ENCODE assay signal across 24 cellular contexts in genomic region chr17:36870618-36871002, GRCh38.
DNase-seq lines count a peak whose midpoint lies in the region; ATAC-seq, FAIRE-seq and TF ChIP-seq lines count a peak whose summit lies in the region.
"Had no signal": no experiment of that assay in that cellular context is flagged by ENCODE, and none has a peak within 500 bp of the region (broad histone marks: within the 10 kb centered on the region; RNA-seq: fewer than 3 reads in every experiment).

No MANE protein-coding gene starts in this region.

- H3K9me2 ChIP-seq in GM23338 (ENCODE audit: insufficient read depth): no peaks in the 10 kb centered on the region

- CTCF ChIA-PET in K562 (lab: Yijun Ruan, JAX; ENCODE audit: low intra/inter-chr PET ratio): no interaction called here

- 42% methylated on average over 5 of the region's 5 CpGs for WGBS in K562 (ENCODE audit: insufficient coverage, low coverage, missing lambda C conversion rate)
- 69 to 75% methylated on average over 4 to 5 of the region's 5 CpGs for WGBS in thyroid gland, 2 donors

- H3K9me1 ChIP-seq in K562 (ENCODE audit: control insufficient read depth, insufficient read depth, low read length): peaks cover 8% of the 10 kb centered on the region

- H3K4me1 Mint-ChIP-seq in GM23338 (peaks cover 23% of the 10 kb centered on the region), neural progenitor cell (peaks cover 17% of the 10 kb centered on the region)
- H3K4me1 Mint-ChIP-seq: CD4-positive, alpha-beta memory T cell had no signal

- H3K9ac ChIP-seq in K562 (ENCODE audit: insufficient read depth in 1 of 2, low read depth in 2 of 2, low read length in 2 of 2): no peak overlapping the region
- no peak overlapping the region for H3K9ac ChIP-seq in neural progenitor cell

- H3K79me2 ChIP-seq in GM23338 (replicated peaks; ENCODE audit: insufficient read depth): no peaks in the 10 kb centered on the region
- no peaks in the 10 kb centered on the region for H3K79me2 ChIP-seq in K562 (ENCODE audit: control insufficient read depth, insufficient read depth, low read length)
- no peaks in the 10 kb centered on the region for H3K79me2 ChIP-seq in neural progenitor cell (ENCODE audit: low read depth)

- H3K4me2 ChIP-seq in GM23338: no peak overlapping the region
- no peak overlapping the region for H3K4me2 ChIP-seq in K562 (ENCODE audit: insufficient read depth, low read length)
- no peak overlapping the region for H3K4me2 ChIP-seq in neural progenitor cell
- H3K4me2 ChIP-seq: PC-9 had no signal

- no peak for DNase-seq in D721Med (ENCODE audit: insufficient read length, low spot score)
- peak; percentile 36 for DNase-seq in GM23338 (ENCODE audit: low spot score)
- no peak for DNase-seq in K562 (ENCODE audit: extremely low read depth in 1 of 4, low spot score in 3 of 4)
- DNase-seq in neural progenitor cell (ENCODE audit: low spot score): no peak
- DNase-seq in thyroid gland: no peak
- DNase-seq in NCI-H2196 (lab: John Stamatoyannopoulos, UW; ENCODE audit: unreplicated experiment): no peak
- no peak for DNase-seq in NCI-H2227 (lab: John Stamatoyannopoulos, UW; ENCODE audit: unreplicated experiment)
- DNase-seq: C1 segment of cervical spinal cord; CD4-positive, alpha-beta memory T cell; COR-L47; DMS79 treated with DMSO at 0.1 percent for 48 hours; GF-D8; KBM-7; NCI-H1105; NCI-H146; NCI-H1930; NCI-H345; NCI-H510A treated with DMSO at 0.1 percent for 48 hours; NCI-H774; Right ventricle myocardium superior; RPMI8226 had no signal

- H3K27ac Mint-ChIP-seq in GM23338 (no peak overlapping the region), neural progenitor cell (no peak overlapping the region)
- H3K27ac Mint-ChIP-seq: CD4-positive, alpha-beta memory T cell had no signal

- peak; percentile 11 for TF ChIP-seq CTCF in D721Med (IDR thresholded peaks at IDR 0.05; ENCODE audit: insufficient read depth, missing control alignments)
- peak; percentile 12 to 59; a peak in 3 of 4 replicates for TF ChIP-seq CTCF in GM23338 (conservative IDR thresholded peaks at IDR 0.05; ENCODE audit: low read depth in 2 of 2)
- TF ChIP-seq CTCF in K562 (IDR thresholded peaks at IDR 0.05 in 2 of 3, conservative IDR thresholded peaks at IDR 0.05 in 1 of 3; ENCODE audit: insufficient read depth in 2 of 3, low read depth in 1 of 3, low read length in 3 of 3): peak in 2 of 3 experiments; percentile 18 to 44; a peak in 3 of 6 replicates
- TF ChIP-seq CTCF in neural progenitor cell (IDR thresholded peaks at IDR 0.05): peak; percentile 28
- TF ChIP-seq CTCF in thyroid gland (IDR thresholded peaks at IDR 0.05): no peak

- H3K36me3 ChIP-seq in GM23338 (ENCODE audit: insufficient read depth) (no peaks in the 10 kb centered on the region), K562 (ENCODE audit: control insufficient read depth, insufficient read depth, low read length) (no peaks in the 10 kb centered on the region), neural progenitor cell (no peaks in the 10 kb centered on the region), thyroid gland (no peaks in the 10 kb centered on the region)
- H3K36me3 ChIP-seq: SJSA1 had no signal

- ATAC-seq in GM23338: peak; percentile 83
- peak; percentile 58 for ATAC-seq in K562

- POLR2A ChIA-PET in K562 (lab: Yijun Ruan, JAX): interaction anchor here (1.0 kb wide), 1 partner anchor 26 kb away, joined by 3 read pairs; no protein-coding TSS in a partner anchor

- no TSS peak for BruUV-seq in K562 (replicated peaks; lab: Mats Ljungman, UMichigan)

- H2AFZ ChIP-seq in GM23338: peak overlapping the region; percentile 56; the same call in 1 of the 2 replicates
- H2AFZ ChIP-seq in K562 (ENCODE audit: low read depth, low read length): no peak overlapping the region
- H2AFZ ChIP-seq in neural progenitor cell (replicated peaks): no peak overlapping the region
- H2AFZ ChIP-seq: PC-9 had no signal

- H3K4me3 Mint-ChIP-seq in GM23338 (no peak overlapping the region; the same call in 2 of the 3 replicates), neural progenitor cell (no peak overlapping the region)
- H3K4me3 Mint-ChIP-seq: CD4-positive, alpha-beta memory T cell had no signal

- intact Hi-C loops in K562 (cut with micrococcal nuclease) (no loop called here), thyroid gland (cut with DNase I) (no loop called here)

- H3F3A ChIP-seq in GM23338 (replicated peaks; ENCODE audit: low read depth) (no peaks in the 10 kb centered on the region), neural progenitor cell (ENCODE audit: low read depth) (peaks cover 4% of the 10 kb centered on the region)

- H3K27me3 ChIP-seq in GM23338 (ENCODE audit: insufficient read depth) (no peaks in the 10 kb centered on the region), K562 (ENCODE audit: control insufficient read depth in 2 of 2, insufficient read depth in 2 of 2, low read length in 2 of 2) (peaks cover 0 to 47% of the 10 kb centered on the region in 2 experiments; a peak in 3 of 5 replicates), neural progenitor cell (no peaks in the 10 kb centered on the region), thyroid gland (no peaks in the 10 kb centered on the region)
- H3K27me3 ChIP-seq: SJSA1 had no signal

- TF ChIP-seq EP300 in K562 (IDR thresholded peaks at IDR 0.05; ENCODE audit: low read length): no peak

- TF ChIP-seq POLR2A in K562 (conservative IDR thresholded peaks at IDR 0.05) (no peak), thyroid gland (IDR thresholded peaks at IDR 0.05) (no peak)

- H4K20me1 ChIP-seq in GM23338 (replicated peaks; ENCODE audit: insufficient read depth): no peaks in the 10 kb centered on the region
- H4K20me1 ChIP-seq in K562 (replicated peaks; ENCODE audit: control insufficient read depth, insufficient read depth, low read length): no peaks in the 10 kb centered on the region; the same call in 1 of the 2 replicates
- no peaks in the 10 kb centered on the region for H4K20me1 ChIP-seq in neural progenitor cell (ENCODE audit: low read depth)

- H3K36me3 Mint-ChIP-seq in GM23338 (ENCODE audit: low read depth) (no peaks in the 10 kb centered on the region), neural progenitor cell (no peaks in the 10 kb centered on the region)
- H3K36me3 Mint-ChIP-seq: CD4-positive, alpha-beta memory T cell had no signal

- H3K4me1 ChIP-seq in GM23338 (ENCODE audit: insufficient read depth) (no peaks in the 10 kb centered on the region; the same call in 1 of the 2 replicates), K562 (replicated peaks in 1 of 2; ENCODE audit: control insufficient read depth in 2 of 2, insufficient read depth in 2 of 2, low read length in 2 of 2) (no peaks in the 10 kb centered on the region; a peak in 1 of 5 replicates), neural progenitor cell (peaks cover 14% of the 10 kb centered on the region), thyroid gland (no peaks in the 10 kb centered on the region)
- H3K4me1 ChIP-seq: SJSA1 had no signal

- no peak for FAIRE-seq in D721Med (lab: Jason Lieb, UNC)
- FAIRE-seq in K562 (lab: Jason Lieb, UNC): no peak
- FAIRE-seq: GM12891 had no signal

- no peaks in the 10 kb centered on the region for H3K9me3 Mint-ChIP-seq in GM23338
- H3K9me3 Mint-ChIP-seq in neural progenitor cell: no peaks in the 10 kb centered on the region

- peak in 1 of 2 experiments; percentile 36; a peak in 2 of 4 replicates for TF ChIP-seq RAD21 in K562 (CRISPR knock-in tag; conservative IDR thresholded peaks at IDR 0.05 in 1 of 2, IDR thresholded peaks at IDR 0.05 in 1 of 2)

- H3K4me3 ChIP-seq in GM23338 (no peak overlapping the region), K562 (no peak overlapping the region), neural progenitor cell (no peak overlapping the region), thyroid gland (replicated peaks in 1 of 3) (no peak overlapping the region)
- H3K4me3 ChIP-seq: PC-9, SJSA1 had no signal

- H3K9me3 ChIP-seq in K562 (replicated peaks; ENCODE audit: control insufficient read depth, insufficient read depth, low read depth, low read length) (peaks cover 3% of the 10 kb centered on the region), neural progenitor cell (ENCODE audit: low read depth) (no peaks in the 10 kb centered on the region), thyroid gland (no peaks in the 10 kb centered on the region)
- H3K9me3 ChIP-seq: SJSA1 had no signal

- in situ Hi-C loops in K562 (cut with MboI): no loop called here

- H3K27me3 Mint-ChIP-seq in GM23338 (ENCODE audit: insufficient read depth, low read depth, poor library complexity): peaks cover 2% of the 10 kb centered on the region
- peaks cover 13% of the 10 kb centered on the region for H3K27me3 Mint-ChIP-seq in neural progenitor cell (ENCODE audit: insufficient read depth, low read depth)

- H3K27ac ChIP-seq in GM23338 (ENCODE audit: low read depth) (no peak overlapping the region), K562 (ENCODE audit: extremely low read depth, low read depth, low read length) (no peak overlapping the region), neural progenitor cell (no peak overlapping the region), thyroid gland (no peak overlapping the region)
- H3K27ac ChIP-seq: PC-9, SJSA1 had no signal

TF ChIP-seq in GM23338, 12 proteins besides CTCF, POLR2A, EP300 and RAD21 (continues in another document):
- TF ChIP-seq ETS1 (IDR thresholded peaks at IDR 0.05) (no peak), CREB1 (CRISPR knock-in tag; IDR thresholded peaks at IDR 0.05; ENCODE audit: low read depth) (no peak), STAT1 (IDR thresholded peaks at IDR 0.05; ENCODE audit: unreplicated experiment) (no peak)

TF ChIP-seq in K562, 482 proteins besides CTCF, POLR2A, EP300 and RAD21 (continues in another document):
- no peak for TF ChIP-seq PREB (CRISPR knock-in tag; IDR thresholded peaks at IDR 0.05)

Comparison
In these comparisons a context has a peak if more than half of its experiments do, and no peak if none do; other contexts are left out.
1. CTCF ChIP-seq: peak in D721Med (single experiment), GM23338 (2 of 2), K562 (2 of 3) and neural progenitor cell (single experiment); none in thyroid gland (0 of 6).